Comparison of ENCODE assay signal across 7 cellular contexts in the genomic region with DNA sequence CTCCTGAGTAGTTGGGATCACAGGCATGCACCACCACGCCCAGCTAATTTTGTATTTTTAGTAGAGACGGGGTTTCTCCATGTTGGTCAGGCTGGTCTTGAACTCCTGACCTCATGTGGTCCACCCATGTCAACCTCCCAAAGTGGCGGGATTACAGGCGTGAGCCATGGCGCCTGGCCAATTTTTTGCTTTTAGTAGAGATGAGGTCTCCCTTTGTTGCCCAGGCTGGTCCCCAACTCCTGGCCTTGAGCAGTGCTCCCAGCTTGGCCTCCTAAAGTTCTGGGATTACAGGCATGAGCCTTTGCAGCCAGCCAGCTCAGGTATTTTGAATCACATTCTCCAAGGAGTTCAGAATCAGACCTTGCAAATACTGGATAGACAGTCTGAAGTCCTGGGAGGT. TPM values are rescaled to one million over a fixed set of nuclear protein-coding genes. Genes with fewer than 3 reads are reported as not detected.
"Had no signal": no experiment of that assay in that cellular context is flagged by ENCODE, and none has a peak within 500 bp of the region (broad histone marks: within the 10 kb centered on the region; RNA-seq: fewer than 3 reads in every experiment).

No MANE protein-coding gene starts in this region.

RNA-seq across cellular contexts. Expression of a gene that starts 13.9 kb away (rescaled TPM):
- total RNA-seq: activated CD4-positive, alpha-beta memory T cell treated with anti-CD3 and anti-CD28 coated beads, Interleukin-2, amount 10 ng/mL, durations not matched to agents 7 days and 5 days; activated CD8-positive, alpha-beta memory T cell treated with anti-CD3 and anti-CD28 coated beads, Interleukin-2, amount 10 ng/mL, durations not matched to agents 7 days and 5 days; activated naive CD8-positive, alpha-beta T cell treated with anti-CD3 and anti-CD28 coated beads for 36 hours; activated T-cell treated with anti-CD3 and anti-CD28 coated beads, Interleukin-2, amount 50 U/mL, for 72 hours; activated T-helper 17 cell treated with anti-CD3 and anti-CD28 coated beads, Interleukin-2, amount 50 U/mL, for 72 hours had no signal

RNA-seq across cellular contexts. Expression of a gene that starts 19.9 kb away (rescaled TPM):
- total RNA-seq: activated CD8-positive, alpha-beta memory T cell treated with anti-CD3 and anti-CD28 coated beads, Interleukin-2, amount 10 ng/mL, durations not matched to agents 7 days and 5 days; activated naive CD8-positive, alpha-beta T cell treated with anti-CD3 and anti-CD28 coated beads for 36 hours; RPMI7951; SJSA1 had no signal
